Comparison of ENCODE assay signal across 8 cellular contexts in the genomic region with DNA sequence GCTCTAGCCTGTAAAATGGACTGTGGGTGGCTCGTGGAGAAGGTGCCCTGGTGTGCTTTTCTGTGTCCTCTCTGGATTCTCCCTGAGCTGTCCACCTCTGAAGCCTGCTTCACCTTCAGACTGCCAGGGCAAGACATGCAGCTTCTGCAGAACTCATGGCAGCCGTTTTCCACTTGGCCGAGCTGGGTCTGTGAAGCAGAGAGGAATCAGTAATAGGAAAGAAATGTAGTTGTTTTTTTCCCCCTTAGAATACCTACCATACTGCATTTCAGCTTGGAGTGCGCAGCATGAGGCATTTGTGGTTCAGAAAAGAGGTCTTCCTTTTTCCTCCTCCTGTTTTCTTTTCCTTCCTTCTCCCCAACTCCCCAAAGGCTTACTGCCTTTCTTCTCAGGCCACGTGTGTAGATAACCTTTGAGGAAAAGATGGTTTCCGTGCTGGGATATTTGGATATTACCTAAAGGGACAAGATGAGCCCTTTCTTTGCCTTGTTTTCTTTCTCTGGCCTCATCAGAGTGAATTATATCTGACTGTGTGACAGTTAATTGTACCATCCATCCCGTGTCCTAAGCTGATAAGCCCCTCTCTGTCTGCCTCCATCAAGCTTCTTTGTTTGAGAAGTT. TPM values are rescaled to one million over a fixed set of nuclear protein-coding genes. Genes with fewer than 3 reads are reported as not detected.
DNase-seq lines count a peak whose midpoint lies in the region; ATAC-seq, FAIRE-seq and TF ChIP-seq lines count a peak whose summit lies in the region.

No MANE protein-coding gene starts in this region.

- no peaks in the 10 kb centered on the region for H3K9me3 ChIP-seq in A549
- H3K9me3 ChIP-seq in adipocyte (ENCODE audit: control insufficient read depth, low read length) = no peaks in the 10 kb centered on the region
- H3K9me3 ChIP-seq in mesodermal cell (ENCODE audit: control insufficient read depth, low read length) = no peaks in the 10 kb centered on the region

- no peaks in the 10 kb centered on the region for H3K36me3 ChIP-seq in adipocyte (ENCODE audit: control insufficient read depth, insufficient read depth, low read length, severe bottlenecking)
- H3K36me3 ChIP-seq in mesodermal cell (ENCODE audit: control insufficient read depth, insufficient read depth, low read length) = peaks cover 7% of the 10 kb centered on the region

- no peak for DNase-seq in A549 (ENCODE audit: low read depth in 1 of 2, low spot score in 1 of 2)
- peak; percentile 28 for DNase-seq in adipocyte (ENCODE audit: low read depth)
- DNase-seq in anterior cingulate cortex (lab: John Stamatoyannopoulos, UW) = no peak
- DNase-seq in NCI-H2107 treated with DMSO at 0.1 percent for 48 hours (lab: John Stamatoyannopoulos, UW; ENCODE audit: unreplicated experiment) = no peak
- no peak for DNase-seq in GM20000 (ENCODE audit: low spot score)

- WGBS in A549 (ENCODE audit: missing lambda C conversion rate) = 76% methylated on average over 7 of the region's 7 CpGs
- WGBS in mesodermal cell (ENCODE audit: insufficient coverage in 2 of 2), 2 experiments = 29 to 60% methylated on average over 1 of the region's 7 CpGs

- ATAC-seq in A549 (peak in 1 of 2 experiments; percentile 14; a peak in 1 of 6 replicates), HG03342 (IDR thresholded peaks at IDR 0.05; ENCODE audit: unreplicated experiment) (peak; percentile 19), esophagus mucosa (no peak)

- TF ChIP-seq POLR2A in A549 (IDR thresholded peaks at IDR 0.05; ENCODE audit: low read length) = no peak

- peaks cover 81% of the 10 kb centered on the region for H3K4me1 ChIP-seq in A549
- peaks cover 67% of the 10 kb centered on the region for H3K4me1 ChIP-seq in adipocyte (ENCODE audit: control insufficient read depth, insufficient read depth, low read length)
- H3K4me1 ChIP-seq in mesodermal cell (ENCODE audit: control insufficient read depth, insufficient read depth, low read length, poor library complexity, severe bottlenecking) = peaks cover 61% of the 10 kb centered on the region

- no peak for TF ChIP-seq EP300 in A549 (IDR thresholded peaks at IDR 0.05)

- peak overlapping the region; percentile 4 to 72; a peak in 3 of 6 replicates for H3K27ac ChIP-seq in A549
- peak overlapping the region; percentile 62 for H3K27ac ChIP-seq in mesodermal cell (ENCODE audit: low read depth, low read length, severe bottlenecking)

- no peak for FAIRE-seq in A549 (lab: Jason Lieb, UNC)

- no peak for TF ChIP-seq RAD21 in A549 (conservative IDR thresholded peaks at IDR 0.05 in 1 of 2, IDR thresholded peaks at IDR 0.05 in 1 of 2)

- H3K27me3 ChIP-seq in adipocyte (replicated peaks; ENCODE audit: control insufficient read depth, insufficient read depth, low read length) = no peaks in the 10 kb centered on the region

- POLR2A ChIA-PET in A549 (lab: Yijun Ruan, JAX) = no interaction called here

- CTCF ChIA-PET in A549 (lab: Yijun Ruan, JAX) = interaction anchor here (0.9 to 1.0 kb wide), 2 partner anchors 15 kb away, joined by 3 read pairs; no protein-coding TSS in a partner anchor

- peak overlapping the region; percentile 52 for H3K4me2 ChIP-seq in A549

- no peak for TF ChIP-seq CTCF in A549 (IDR thresholded peaks at IDR 0.05)
- TF ChIP-seq CTCF in GM20000 (IDR thresholded peaks at IDR 0.05; ENCODE audit: extremely low read depth, missing control alignments) = no peak

- H3K4me3 ChIP-seq in A549 = no peak overlapping the region
- no peak overlapping the region for H3K4me3 ChIP-seq in adipocyte (ENCODE audit: low read length)
- H3K4me3 ChIP-seq in mesodermal cell (ENCODE audit: extremely low read depth, insufficient read depth, low read length, poor library complexity, severe bottlenecking) = no peak overlapping the region

- H3K9ac ChIP-seq in adipocyte (ENCODE audit: low read length) = peak overlapping the region; percentile 56

TF ChIP-seq in A549, 52 proteins besides CTCF, POLR2A, EP300 and RAD21:
- TF ChIP-seq POLR2AphosphoS2 (conservative IDR thresholded peaks at IDR 0.05; ENCODE audit: low read length) (no peak), JUNB (IDR thresholded peaks at IDR 0.05) (no peak)
- TF ChIP-seq, protein P1, sequence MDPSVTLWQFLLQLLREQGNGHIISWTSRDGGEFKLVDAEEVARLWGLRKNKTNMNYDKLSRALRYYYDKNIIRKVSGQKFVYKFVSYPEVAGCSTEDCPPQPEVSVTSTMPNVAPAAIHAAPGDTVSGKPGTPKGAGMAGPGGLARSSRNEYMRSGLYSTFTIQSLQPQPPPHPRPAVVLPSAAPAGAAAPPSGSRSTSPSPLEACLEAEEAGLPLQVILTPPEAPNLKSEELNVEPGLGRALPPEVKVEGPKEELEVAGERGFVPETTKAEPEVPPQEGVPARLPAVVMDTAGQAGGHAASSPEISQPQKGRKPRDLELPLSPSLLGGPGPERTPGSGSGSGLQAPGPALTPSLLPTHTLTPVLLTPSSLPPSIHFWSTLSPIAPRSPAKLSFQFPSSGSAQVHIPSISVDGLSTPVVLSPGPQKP (IDR thresholded peaks at IDR 0.05; ENCODE audit: low read depth, low read length) = no peak

RNA-seq across cellular contexts. Expression of gene RREB1, which starts 39.4 kb away (rescaled TPM):
- polyA plus RNA-seq in A549 (2011; rRNA removed) (2.2 and 4.8 TPM in 2 replicates), A549 (2017; fragmentation: RNase III; extraction: RNeasy Plus Mini Kit Qiagen cat#74134 plus additional on column Dnase treatment) (4.6 to 5.0 TPM (median 4.8 TPM) in 3 replicates)
- polyA plus RNA-seq in A549 (2012; cell fraction: cytosol; rRNA removed) = 1.5 and 2.1 TPM in 2 replicates
- polyA plus RNA-seq in A549 (2012; cell fraction: nucleus; rRNA removed) = 6.1 and 6.8 TPM in 2 replicates
- 30.5 and 38.8 TPM in 2 replicates for polyA minus RNA-seq in A549 (2011; rRNA and poly(A)+ RNA removed)
- polyA plus RNA-seq in mesodermal cell (2013, experiment 1 of 2) = 21.5 TPM
- polyA plus RNA-seq in mesodermal cell (2013, experiment 2 of 2) = 16.1 TPM
- 75.8 TPM for total RNA-seq in esophagus mucosa
